ENCODE assay signal across 27 cellular contexts in genomic region chr9:35574578-35575104, GRCh38.
"Had no signal": no experiment of that assay in that cellular context is flagged by ENCODE, and none has a peak within 500 bp of the region (broad histone marks: within the 10 kb centered on the region; RNA-seq: fewer than 3 reads in every experiment).

No MANE protein-coding gene starts in this region.

- H3K27me3 ChIP-seq: esophagus squamous epithelium, neural progenitor cell, right lobe of liver, stomach, tibial artery had no signal

- H3K4me1 ChIP-seq: esophagus squamous epithelium, lower lobe of right lung, neural progenitor cell, parathyroid adenoma, right lobe of liver, stomach, tibial artery had no signal

- H3K27ac ChIP-seq: esophagus squamous epithelium, lower lobe of right lung, neural progenitor cell, parathyroid adenoma, right lobe of liver, stomach, tibial artery had no signal

- H3K27ac Mint-ChIP-seq: effector memory CD8-positive, alpha-beta T cell; mesothelial cell of epicardium; naive thymus-derived CD4-positive, alpha-beta T cell; nephron; neural progenitor cell; progenitor cell of endocrine pancreas; type B pancreatic cell had no signal

- H3K27me3 Mint-ChIP-seq: effector memory CD8-positive, alpha-beta T cell; progenitor cell of endocrine pancreas; type B pancreatic cell had no signal

- H3K36me3 ChIP-seq: esophagus squamous epithelium, lower lobe of right lung, neural progenitor cell, right lobe of liver, stomach, tibial artery had no signal

- H3K4me3 Mint-ChIP-seq: effector memory CD8-positive, alpha-beta T cell; immature natural killer cell; mesothelial cell of epicardium; naive thymus-derived CD4-positive, alpha-beta T cell; nephron; neural progenitor cell; type B pancreatic cell had no signal

- FAIRE-seq: endometrium, frontal cortex, small intestine had no signal

- H3K9me3 ChIP-seq: right lobe of liver had no signal

- H3K4me2 ChIP-seq: neural progenitor cell had no signal

- H3K36me3 Mint-ChIP-seq: type B pancreatic cell had no signal

- ATAC-seq: effector memory CD8-positive, alpha-beta T cell; left colon; left ventricle myocardium superior; naive thymus-derived CD4-positive, alpha-beta T cell; right lobe of liver had no signal

- H3K4me3 ChIP-seq: esophagus squamous epithelium, lower lobe of right lung, neural progenitor cell, right lobe of liver, stomach, tibial artery had no signal

- DNase-seq: cortex of kidney; effector memory CD8-positive, alpha-beta T cell; erythroblast; esophagus squamous epithelium; hypothalamus; immature natural killer cell; islet precursor cell; kidney glomerular epithelial cell; left colon; left ventricle myocardium superior; lower lobe of right lung; naive thymus-derived CD4-positive, alpha-beta T cell; right lobe of liver; small intestine; stimulated activated CD4-positive, alpha-beta T cell treated with anti-CD3 and anti-CD28 coated beads, Interleukin-15, amount 100 ng/mL, for 24 hours; stimulated activated CD4-positive, alpha-beta T cell treated with anti-CD3 and anti-CD28 coated beads, Interleukin-2, amount 100 ng/mL, for 48 hours; stimulated activated naive CD4-positive, alpha-beta T cell treated with Interleukin-2 at 50 U/mL for 16 hours; stomach; tibial artery had no signal

- H3K4me1 Mint-ChIP-seq: nephron, neural progenitor cell had no signal
